Comparison of ENCODE assay signal across 1 cellular context in genomic region chr14:34137001-34137400, GRCh38.
TF ChIP-seq lines count a peak whose summit lies in the region.

No MANE protein-coding gene starts in this region.

TF ChIP-seq in SK-N-SH, 30 proteins besides CTCF, POLR2A, EP300 and RAD21 (continued from another document):
- TF ChIP-seq YY1 (IDR thresholded peaks at IDR 0.05; ENCODE audit: low read depth) = no peak
- TF ChIP-seq FOXJ3 (CRISPR knock-in tag; IDR thresholded peaks at IDR 0.05) = no peak
- no peak for TF ChIP-seq POLR2AphosphoS5 (IDR thresholded peaks at IDR 0.05; ENCODE audit: low read depth, low read length)
- no peak for TF ChIP-seq EZH2phosphoT487 (IDR thresholded peaks at IDR 0.05; ENCODE audit: borderline replicate concordance, low read depth)
- no peak for TF ChIP-seq TAF1 (IDR thresholded peaks at IDR 0.05; ENCODE audit: borderline replicate concordance, low read depth, low read length)
- TF ChIP-seq REST (IDR thresholded peaks at IDR 0.05; ENCODE audit: low read depth, low read length) = no peak
- TF ChIP-seq MAX (IDR thresholded peaks at IDR 0.05; ENCODE audit: low read depth) = no peak
- TF ChIP-seq SIN3A (IDR thresholded peaks at IDR 0.05; ENCODE audit: borderline replicate concordance, low read depth, low read length) = no peak
- TF ChIP-seq RXRA (IDR thresholded peaks at IDR 0.05; ENCODE audit: borderline replicate concordance, low read depth) = no peak
